ENCODE assay signal across 8 cellular contexts in genomic region chr1:153670859-153671622, GRCh38. TPM values are rescaled to one million over a fixed set of nuclear protein-coding genes. Genes with fewer than 3 reads are reported as not detected.
DNase-seq lines count a peak whose midpoint lies in the region; ATAC-seq and TF ChIP-seq lines count a peak whose summit lies in the region.

TSS of gene ILF2 (minus strand) at chr1:153670993. CDS start at chr1:153670922, 71 bp downstream.

- H3K4me3 ChIP-seq in fibroblast of pulmonary artery (replicated peaks; ENCODE audit: low read depth, low read length) = peak within 1 kb of the TSS; percentile 95

- H3K27me3 Mint-ChIP-seq in activated T-helper 17 cell treated with anti-CD3 and anti-CD28 coated beads, Interleukin-2, amount 50 U/mL, for 72 hours = no peaks in the 10 kb centered on the region
- H3K27me3 Mint-ChIP-seq in natural killer cell treated with Interleukin-12 subunit alpha and Interleukin-12 subunit beta and Interleukin-15 and Interleukin-18, amount 100 ng/mL, for 72 hours = no peaks in the 10 kb centered on the region

- peaks cover 20% of the 10 kb centered on the region for H3K4me1 Mint-ChIP-seq in activated T-helper 17 cell treated with anti-CD3 and anti-CD28 coated beads, Interleukin-2, amount 50 U/mL, for 72 hours
- peaks cover 10 to 31% of the 10 kb centered on the region in 2 donors for H3K4me1 Mint-ChIP-seq in natural killer cell treated with Interleukin-12 subunit alpha and Interleukin-12 subunit beta and Interleukin-15 and Interleukin-18, amount 100 ng/mL, for 72 hours (ENCODE audit: low read depth in 2 of 2)

- ATAC-seq in activated T-helper 17 cell treated with anti-CD3 and anti-CD28 coated beads, Interleukin-2, amount 50 U/mL, for 72 hours (replicated peaks) = peak; percentile 92
- ATAC-seq in natural killer cell treated with Interleukin-12 subunit alpha and Interleukin-12 subunit beta and Interleukin-15 and Interleukin-18, amount 100 ng/mL, for 72 hours = peak; percentile 97
- peak; percentile 94 for ATAC-seq in stimulated activated naive CD8-positive, alpha-beta T cell treated with anti-CD3 and anti-CD28 coated beads, Interleukin-15, Interleukin-2, amounts not matched to agents 100 U/mL and 50 U/mL, for 24 hours

- H3K9me3 Mint-ChIP-seq in activated T-helper 17 cell treated with anti-CD3 and anti-CD28 coated beads, Interleukin-2, amount 50 U/mL, for 72 hours = no peaks in the 10 kb centered on the region
- no peaks in the 10 kb centered on the region for H3K9me3 Mint-ChIP-seq in natural killer cell treated with Interleukin-12 subunit alpha and Interleukin-12 subunit beta and Interleukin-15 and Interleukin-18, amount 100 ng/mL, for 72 hours

- TF ChIP-seq CTCF in LNCAP (IDR thresholded peaks at IDR 0.05) = peak; percentile 48; the same call in 1 of the 2 replicates
- peak; percentile 29 for TF ChIP-seq CTCF in fibroblast of pulmonary artery (IDR thresholded peaks at IDR 0.05; ENCODE audit: low read length, missing control alignments)

- no peak within 1 kb of the TSS for H3K4me3 Mint-ChIP-seq in activated T-helper 17 cell treated with anti-CD3 and anti-CD28 coated beads, Interleukin-2, amount 50 U/mL, for 72 hours
- H3K4me3 Mint-ChIP-seq in natural killer cell treated with Interleukin-12 subunit alpha and Interleukin-12 subunit beta and Interleukin-15 and Interleukin-18, amount 100 ng/mL, for 72 hours = no peak within 1 kb of the TSS

- H3K27ac Mint-ChIP-seq in activated T-helper 17 cell treated with anti-CD3 and anti-CD28 coated beads, Interleukin-2, amount 50 U/mL, for 72 hours = no peak within 1 kb of the TSS
- no peak within 1 kb of the TSS for H3K27ac Mint-ChIP-seq in natural killer cell treated with Interleukin-12 subunit alpha and Interleukin-12 subunit beta and Interleukin-15 and Interleukin-18, amount 100 ng/mL, for 72 hours

- DNase-seq in ELF-1 (ENCODE audit: low read depth, low spot score) (peak; percentile 100), GOT3 (lab: John Stamatoyannopoulos, UW) (peak; percentile 87), RPMI8226 (peak; percentile 99), fibroblast of pulmonary artery (ENCODE audit: low read depth) (peak; percentile 100)
- peak; percentile 95 for DNase-seq in natural killer cell treated with Interleukin-12 subunit alpha and Interleukin-12 subunit beta and Interleukin-15 and Interleukin-18, amount 100 ng/mL, for 72 hours (ENCODE audit: low spot score)
- DNase-seq in stimulated activated naive CD8-positive, alpha-beta T cell treated with anti-CD3 and anti-CD28 coated beads, Interleukin-15, Interleukin-2, amounts not matched to agents 100 U/mL and 50 U/mL, for 24 hours = peak; percentile 94

- no peaks in the 10 kb centered on the region for H3K36me3 Mint-ChIP-seq in activated T-helper 17 cell treated with anti-CD3 and anti-CD28 coated beads, Interleukin-2, amount 50 U/mL, for 72 hours (ENCODE audit: low read depth)
- H3K36me3 Mint-ChIP-seq in natural killer cell treated with Interleukin-12 subunit alpha and Interleukin-12 subunit beta and Interleukin-15 and Interleukin-18, amount 100 ng/mL, for 72 hours = peaks cover 12% of the 10 kb centered on the region

RNA-seq across cellular contexts. Expression of gene ILF2, which starts in this region (rescaled TPM):
- 100 to 1,000 TPM; 153 to 245 TPM for total RNA-seq in activated T-helper 17 cell treated with anti-CD3 and anti-CD28 coated beads, Interleukin-2, amount 50 U/mL, for 72 hours
- total RNA-seq in natural killer cell treated with Interleukin-12 subunit alpha and Interleukin-12 subunit beta and Interleukin-15 and Interleukin-18, amount 100 ng/mL, for 72 hours = 100 to 1,000 TPM; 198 to 210 TPM

Comparison
In these comparisons a context has a peak if more than half of its experiments do, and no peak if none do; other contexts are left out.
1. Peak in every context shown above with its lines: DNase-seq, ATAC-seq and H3K4me3 ChIP-seq.